In genomic region chr10:62071846-62072281, GRCh38 we compare ENCODE assay signal across 13 cellular contexts.
A peak's percentile ranks its signal among the peaks of the same experiment; 100 is the strongest.
DNase-seq lines count a peak whose midpoint lies in the region; TF ChIP-seq lines count a peak whose summit lies in the region.
"Had no signal": no experiment of that assay in that cellular context is flagged by ENCODE, and none has a peak within 500 bp of the region (broad histone marks: within the 10 kb centered on the region; RNA-seq: fewer than 3 reads in every experiment).

No MANE protein-coding gene starts in this region.

- H3K27ac Mint-ChIP-seq in brain, result peak overlapping the region in 3 of 5 experiments; percentile 12 to 52 (median 21)

- H3K4me3 ChIP-seq in SJSA1, result no peak overlapping the region
- H3K4me3 ChIP-seq in effector memory CD4-positive, alpha-beta T cell (ENCODE audit: insufficient read depth, low read depth, low read length, poor library complexity, severe bottlenecking), result no peak overlapping the region
- H3K4me3 ChIP-seq: A549, SK-N-MC had no signal

- peaks cover 35% of the 10 kb centered on the region for H3K4me1 ChIP-seq in SJSA1 (replicated peaks)
- H3K4me1 ChIP-seq in effector memory CD4-positive, alpha-beta T cell (ENCODE audit: control insufficient read depth, insufficient read depth, low read length, poor library complexity, severe bottlenecking), result peaks cover 5% of the 10 kb centered on the region

- peak overlapping the region; percentile 23; the same call in 1 of the 2 replicates for H3K27ac ChIP-seq in SJSA1
- no peak overlapping the region for H3K27ac ChIP-seq in effector memory CD4-positive, alpha-beta T cell (ENCODE audit: insufficient read depth, low read length, poor library complexity, severe bottlenecking)
- H3K27ac ChIP-seq: A549, SK-N-MC had no signal

- no peaks in the 10 kb centered on the region for H3K9me3 ChIP-seq in SJSA1 (replicated peaks)
- no peaks in the 10 kb centered on the region for H3K9me3 ChIP-seq in effector memory CD4-positive, alpha-beta T cell (ENCODE audit: control insufficient read depth, low read length)
- H3K9me3 ChIP-seq: A549 had no signal

- H3K27me3 ChIP-seq in SJSA1 (replicated peaks), result no peaks in the 10 kb centered on the region
- H3K27me3 ChIP-seq in effector memory CD4-positive, alpha-beta T cell (replicated peaks; ENCODE audit: control insufficient read depth, insufficient read depth, low read length, poor library complexity, severe bottlenecking), result no peaks in the 10 kb centered on the region

- no peak overlapping the region for H3K4me3 Mint-ChIP-seq in brain

- H3K4me1 Mint-ChIP-seq in brain, result peaks cover 59% of the 10 kb centered on the region

- H3K36me3 Mint-ChIP-seq in brain, result peaks cover 49% of the 10 kb centered on the region

- TF ChIP-seq CTCF in brain (conservative IDR thresholded peaks at IDR 0.05), result no peak

- H3K9me3 Mint-ChIP-seq in brain, result no peaks in the 10 kb centered on the region

- peaks cover 97% of the 10 kb centered on the region for H3K36me3 ChIP-seq in SJSA1
- peaks cover 18% of the 10 kb centered on the region for H3K36me3 ChIP-seq in effector memory CD4-positive, alpha-beta T cell (ENCODE audit: control insufficient read depth, insufficient read depth, low read length)

- no peaks in the 10 kb centered on the region for H3K27me3 Mint-ChIP-seq in brain

- peak; percentile 62 for DNase-seq in activated CD4-positive, alpha-beta T cell treated with anti-CD3 and anti-CD28 coated beads for 48 hours
- no peak for DNase-seq in activated CD4-positive, alpha-beta T cell treated with anti-CD3 and anti-CD28 coated beads for 1 hour
- DNase-seq in SJSA1 (ENCODE audit: low read depth in 1 of 2, low spot score in 2 of 2) (no peak), NOMO-1 treated with DMSO at 0.1 percent for 48 hours (lab: John Stamatoyannopoulos, UW; ENCODE audit: unreplicated experiment) (no peak), NCI-H82 treated with DMSO at 0.1 percent for 48 hours (lab: John Stamatoyannopoulos, UW; ENCODE audit: unreplicated experiment) (no peak)
- DNase-seq in stimulated activated CD8-positive, alpha-beta memory T cell treated with anti-CD3 and anti-CD28 coated beads, Interleukin-4, amount 100 ng/mL, for 48 hours, result peak; percentile 64
- no peak for DNase-seq in effector memory CD4-positive, alpha-beta T cell
- DNase-seq: DMS153, hippocampal formation, NCI-H345 had no signal

Comparison
In these comparisons a context has a peak if more than half of its experiments do, and no peak if none do; other contexts are left out.
1. DNase-seq: peak in activated CD4-positive, alpha-beta T cell treated with anti-CD3 and anti-CD28 coated beads for 48 hours (single experiment) and stimulated activated CD8-positive, alpha-beta memory T cell treated with anti-CD3 and anti-CD28 coated beads, Interleukin-4, amount 100 ng/mL, for 48 hours (single experiment); none in activated CD4-positive, alpha-beta T cell treated with anti-CD3 and anti-CD28 coated beads for 1 hour (single experiment), SJSA1 (0 of 2), effector memory CD4-positive, alpha-beta T cell (0 of 3), NOMO-1 treated with DMSO at 0.1 percent for 48 hours (single experiment) and NCI-H82 treated with DMSO at 0.1 percent for 48 hours (single experiment).